Comparison of ENCODE assay signal across 10 cellular contexts in genomic region chr10:94066411-94066810, GRCh38.
DNase-seq lines count a peak whose midpoint lies in the region; TF ChIP-seq lines count a peak whose summit lies in the region.
"Had no signal": no experiment of that assay in that cellular context is flagged by ENCODE, and none has a peak within 500 bp of the region (broad histone marks: within the 10 kb centered on the region; RNA-seq: fewer than 3 reads in every experiment).

No MANE protein-coding gene starts in this region.

- no peaks in the 10 kb centered on the region for H3K36me3 Mint-ChIP-seq in progenitor cell of endocrine pancreas (ENCODE audit: insufficient read depth)

- H3K4me3 ChIP-seq in fibroblast of mammary gland (ENCODE audit: control insufficient read depth, low read depth, low read length) = no peak overlapping the region

- H3K27me3 Mint-ChIP-seq in progenitor cell of endocrine pancreas = no peaks in the 10 kb centered on the region

- no peak overlapping the region for H3K27ac Mint-ChIP-seq in progenitor cell of endocrine pancreas

- POLR2A ChIA-PET in HEK293T (lab: Yijun Ruan, JAX) = no interaction called here

- TF ChIP-seq CTCF in fibroblast of mammary gland (conservative IDR thresholded peaks at IDR 0.05; ENCODE audit: control insufficient read depth, insufficient read depth, low read depth, low read length) (no peak), progenitor cell of endocrine pancreas (IDR thresholded peaks at IDR 0.05; ENCODE audit: unreplicated experiment) (no peak)

- H3K4me3 Mint-ChIP-seq in progenitor cell of endocrine pancreas (ENCODE audit: low read depth) = no peak overlapping the region

- H3K9me3 Mint-ChIP-seq in progenitor cell of endocrine pancreas (ENCODE audit: low read depth) = no peaks in the 10 kb centered on the region

- CTCF ChIA-PET in HEK293T (lab: Yijun Ruan, JAX) = no interaction called here

- DNase-seq in HEK293T (ENCODE audit: extremely low spot score) (peak; percentile 54), RPMI7951 (ENCODE audit: low read depth) (peak; percentile 24), fibroblast of mammary gland (ENCODE audit: low read depth) (peak; percentile 63), progenitor cell of endocrine pancreas (ENCODE audit: low spot score, unreplicated experiment) (peak; percentile 33), posterior vena cava (ENCODE audit: low spot score) (no peak), NCI-H526 (lab: John Stamatoyannopoulos, UW) (no peak), NCI-H187 treated with DMSO at 0.1 percent for 48 hours (lab: John Stamatoyannopoulos, UW) (no peak)
- DNase-seq: activated CD8-positive, alpha-beta memory T cell treated with anti-CD3 and anti-CD28 coated beads, Interleukin-2, amount 50 U/mL, for 4 hours; cerebellar nuclear complex; NCI-H187 had no signal

- intact Hi-C loops in posterior vena cava (cut with DNase I) = no loop called here

- H3K4me1 Mint-ChIP-seq in progenitor cell of endocrine pancreas (ENCODE audit: low read depth) = no peaks in the 10 kb centered on the region

TF ChIP-seq in HEK293T, 16 proteins besides CTCF, POLR2A, EP300 and RAD21:
- TF ChIP-seq ARNT (IDR thresholded peaks at IDR 0.05) (no peak), SP1 (IDR thresholded peaks at IDR 0.05) (no peak), PKNOX1 (IDR thresholded peaks at IDR 0.05) (no peak), CTBP1 (IDR thresholded peaks at IDR 0.05; ENCODE audit: borderline replicate concordance) (no peak), FOXM1 (IDR thresholded peaks at IDR 0.05; ENCODE audit: borderline replicate concordance) (no peak), NFRKB (IDR thresholded peaks at IDR 0.05) (no peak), ZNF384 (IDR thresholded peaks at IDR 0.05) (no peak), TARDBP (IDR thresholded peaks at IDR 0.05) (no peak), LEF1 (IDR thresholded peaks at IDR 0.05; ENCODE audit: borderline replicate concordance) (no peak), SUZ12 (IDR thresholded peaks at IDR 0.05) (no peak)

Comparison
In these comparisons a context has a peak if more than half of its experiments do, and no peak if none do; other contexts are left out.
1. DNase-seq: peak in HEK293T (single experiment), RPMI7951 (single experiment), fibroblast of mammary gland (single experiment) and progenitor cell of endocrine pancreas (single experiment); none in posterior vena cava (single experiment), NCI-H526 (0 of 2) and NCI-H187 treated with DMSO at 0.1 percent for 48 hours (single experiment).